29 cellular contexts compared by ENCODE assay signal in the genomic region with DNA sequence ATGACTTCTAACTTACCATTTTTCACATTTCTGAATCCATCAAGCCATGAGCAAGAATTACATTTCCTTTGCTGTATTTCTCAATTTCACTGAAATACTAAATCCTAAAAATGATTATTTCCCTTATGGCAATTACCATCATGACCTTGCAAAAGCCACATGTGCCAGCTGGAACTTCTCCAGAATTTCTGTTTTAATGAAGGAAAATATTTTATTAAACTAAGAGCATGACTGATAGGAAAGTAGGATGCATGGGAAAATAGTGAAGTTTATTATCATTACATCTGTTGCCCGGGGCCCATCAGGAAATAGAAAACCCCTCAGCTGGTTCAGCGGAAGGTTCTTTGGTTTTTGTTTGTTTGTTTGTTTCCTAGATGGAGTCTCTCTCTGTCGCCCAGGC.
"Had no signal": no experiment of that assay in that cellular context is flagged by ENCODE, and none has a peak within 500 bp of the region (broad histone marks: within the 10 kb centered on the region; RNA-seq: fewer than 3 reads in every experiment).

No MANE protein-coding gene starts in this region.

- H3K9me3 ChIP-seq: adrenal gland, ascending aorta, body of pancreas had no signal

- DNase-seq: activated effector memory CD4-positive, alpha-beta T cell treated with anti-CD3 and anti-CD28 coated beads, Interleukin-2, amount 50 U/mL, for 16 hours; activated effector memory CD4-positive, alpha-beta T cell treated with Interleukin-2 at 50 U/mL for 16 hours; activated gamma-delta T cell; activated gamma-delta T cell treated with Interleukin-2 at 50 U/mL for 16 hours; activated naive CD4-positive, alpha-beta T cell; activated naive CD4-positive, alpha-beta T cell treated with anti-CD3 and anti-CD28 coated beads for 36 hours; activated naive CD4-positive, alpha-beta T cell treated with anti-CD3 and anti-CD28 coated beads, Interleukin-2, amount 10 ng/mL, durations not matched to agents 7 days and 5 days; activated naive CD4-positive, alpha-beta T cell treated with anti-CD3 and anti-CD28 coated beads, Interleukin-2, amount 50 U/mL, for 16 hours; activated naive CD4-positive, alpha-beta T cell treated with Interleukin-2 at 50 U/mL for 16 hours; activated naive CD8-positive, alpha-beta T cell treated with anti-CD3 and anti-CD28 coated beads for 36 hours; activated naive CD8-positive, alpha-beta T cell treated with anti-CD3 and anti-CD28 coated beads, Interleukin-2, amount 10 ng/mL, durations not matched to agents 7 days and 5 days; activated naive CD8-positive, alpha-beta T cell treated with anti-CD3 and anti-CD28 coated beads, Interleukin-2, amount 50 U/mL, for 24 hours; activated T-cell treated with anti-CD3 and anti-CD28 coated beads, Interleukin-2, amount 50 U/mL, for 1 hour; activated T-cell treated with anti-CD3 and anti-CD28 coated beads, Interleukin-2, amount 50 U/mL, for 24 hours; activated T-cell treated with anti-CD3 and anti-CD28 coated beads, Interleukin-2, amount 50 U/mL, for 4 hours; activated T-cell treated with anti-CD3 and anti-CD28 coated beads, Interleukin-2, amount 50 U/mL, for 48 hours; activated T-cell treated with anti-CD3 and anti-CD28 coated beads, Interleukin-2, amount 50 U/mL, for 72 hours; amniotic stem cell; amygdala; anterior cingulate cortex; aorta; body of pancreas; brain microvascular endothelial cell; caudate nucleus; central memory CD4-positive, alpha-beta T cell; cerebellar nuclear complex had no signal

- H3K4me3 ChIP-seq: adrenal gland, ascending aorta, body of pancreas, cardiac muscle cell had no signal

- H3K27me3 ChIP-seq: adrenal gland, ascending aorta, body of pancreas, brain microvascular endothelial cell had no signal

- H3K4me1 ChIP-seq: adrenal gland, ascending aorta, body of pancreas had no signal

- H3K27ac ChIP-seq: ascending aorta, body of pancreas, brain microvascular endothelial cell, cardiac muscle cell had no signal

- H3K36me3 ChIP-seq: adrenal gland, ascending aorta, brain microvascular endothelial cell, cardiac muscle cell had no signal
